In the genomic region with DNA sequence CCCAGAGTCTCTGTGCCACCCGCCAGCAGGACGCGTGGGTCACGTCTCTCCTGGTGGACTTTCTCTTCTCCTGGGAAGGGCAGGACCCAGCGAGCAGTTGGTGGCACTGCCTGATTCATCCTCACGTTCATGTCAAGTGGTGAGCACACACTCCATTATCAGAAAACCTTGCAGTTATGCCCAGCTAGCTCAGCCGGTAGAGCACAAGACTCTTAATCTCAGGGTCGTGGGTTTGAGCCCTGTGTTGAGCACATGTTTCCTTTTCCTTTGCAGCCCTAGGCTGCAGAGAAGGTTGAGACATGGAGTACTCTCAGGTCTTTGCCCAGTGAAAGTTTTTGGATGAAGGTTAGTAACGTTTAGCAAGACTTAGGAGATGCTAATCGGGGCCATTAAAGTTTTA, we compare ENCODE assay signal across 20 cellular contexts. TPM values are rescaled to one million over a fixed set of nuclear protein-coding genes. Genes with fewer than 3 reads are reported as not detected.
DNase-seq lines count a peak whose midpoint lies in the region; ATAC-seq, FAIRE-seq and TF ChIP-seq lines count a peak whose summit lies in the region.
"Had no signal": no experiment of that assay in that cellular context is flagged by ENCODE, and none has a peak within 500 bp of the region (broad histone marks: within the 10 kb centered on the region; RNA-seq: fewer than 3 reads in every experiment).

No MANE protein-coding gene starts in this region.

- no peak for TF ChIP-seq RAD21 in A549 (conservative IDR thresholded peaks at IDR 0.05 in 1 of 2, IDR thresholded peaks at IDR 0.05 in 1 of 2)

- no peak overlapping the region for H3K9ac ChIP-seq in mesendoderm (ENCODE audit: low read length)

- no peaks in the 10 kb centered on the region for H3K79me2 ChIP-seq in mesendoderm (ENCODE audit: control insufficient read depth, insufficient read depth, low read length)

- DNase-seq in A549 (ENCODE audit: low read depth in 1 of 2, low spot score in 1 of 2), result peak in 1 of 2 experiments; percentile 68
- peak; percentile 34 for DNase-seq in EL
- peak; percentile 59 for DNase-seq in SK-MEL-5 (ENCODE audit: low read depth, low spot score)
- peak; percentile 35 for DNase-seq in mesendoderm
- DNase-seq in head of caudate nucleus, result no peak
- DNase-seq in GM13977 (ENCODE audit: low spot score), result no peak
- no peak for DNase-seq in foreskin fibroblast
- DNase-seq: GDM1; GOT3; KG1; NCI-H1092; NCI-H1694; NCI-H226; NCI-H524 treated with DMSO at 0.1 percent for 48 hours; NK-92 treated with Interleukin-12 subunit alpha and Interleukin-12 subunit beta, amount 100 ng/mL, for 24 hours had no signal

- H3K4ac ChIP-seq in mesendoderm (ENCODE audit: low read depth, low read length), result no peak overlapping the region

- H2BK15ac ChIP-seq in mesendoderm (replicated peaks; ENCODE audit: low read depth), result no peak overlapping the region

- no peak for FAIRE-seq in A549 (lab: Jason Lieb, UNC)
- FAIRE-seq: GM12891 had no signal

- H3K4me1 ChIP-seq in A549 (no peaks in the 10 kb centered on the region), mesendoderm (ENCODE audit: control insufficient read depth, low read depth, low read length) (no peaks in the 10 kb centered on the region)

- no peaks in the 10 kb centered on the region for H3K9me3 ChIP-seq in A549

- H3K4me3 ChIP-seq in A549, result no peak overlapping the region
- no peak overlapping the region for H3K4me3 ChIP-seq in mesendoderm (ENCODE audit: low read length)
- H3K4me3 ChIP-seq in foreskin fibroblast (ENCODE audit: low read depth in 1 of 2, low read length in 2 of 2), result no peak overlapping the region

- H3K27me3 ChIP-seq in mesendoderm (ENCODE audit: insufficient read depth, low read length, poor library complexity), result no peaks in the 10 kb centered on the region

- intact Hi-C loops in head of caudate nucleus (cut with DNase I), result no loop called here

- 44% methylated on average over 10 of the region's 10 CpGs for WGBS in A549 (ENCODE audit: missing lambda C conversion rate)
- WGBS in mesendoderm (ENCODE audit: extremely low coverage, insufficient coverage, low lambda C conversion rate), result no CpG with 5 or more reads among the region's 10 CpGs

- no peaks in the 10 kb centered on the region for H3K36me3 ChIP-seq in mesendoderm (ENCODE audit: control insufficient read depth, insufficient read depth, low read length)

- ATAC-seq in A549, result no peak; a peak in 1 of 6 replicates

- no peak overlapping the region for H4K5ac ChIP-seq in mesendoderm (ENCODE audit: low read length)

- no peak overlapping the region for H3K18ac ChIP-seq in mesendoderm (ENCODE audit: low read length)

- H3K56ac ChIP-seq in mesendoderm (ENCODE audit: low read length), result no peak overlapping the region

- H2AK5ac ChIP-seq in mesendoderm (ENCODE audit: low read length), result no peak overlapping the region

- no peak for TF ChIP-seq POLR2A in A549 (IDR thresholded peaks at IDR 0.05; ENCODE audit: low read length)

- H3K27ac ChIP-seq in A549, result no peak overlapping the region
- H3K27ac ChIP-seq in mesendoderm (ENCODE audit: low read depth, low read length), result no peak overlapping the region
- H3K27ac ChIP-seq: C4-2B, RWPE1 had no signal

- H3K23ac ChIP-seq in mesendoderm (ENCODE audit: low read length), result no peak overlapping the region

- in situ Hi-C loops in SK-MEL-5 (cut with HindIII; ENCODE audit: low pct_unique_long_range_greater_than_20kb, low sequenced_read_pairs), result no loop called here
- in situ Hi-C loops in GM13977 (cut with MboI; ENCODE audit: low pct_unique_long_range_greater_than_20kb, low sequenced_read_pairs, unreplicated experiment), result no loop called here

- H3K4me2 ChIP-seq in A549 (no peak overlapping the region), mesendoderm (ENCODE audit: low read length) (no peak overlapping the region)

- POLR2A ChIA-PET in A549 (lab: Yijun Ruan, JAX), result no interaction called here

- H2BK5ac ChIP-seq in mesendoderm (ENCODE audit: low read length), result no peak overlapping the region

- TF ChIP-seq CTCF in A549 (IDR thresholded peaks at IDR 0.05) (no peak), GM13977 (IDR thresholded peaks at IDR 0.05; ENCODE audit: extremely low read depth, insufficient read depth, missing control alignments) (no peak), foreskin fibroblast (IDR thresholded peaks at IDR 0.05; ENCODE audit: low read depth, low read length) (no peak)

- CTCF ChIA-PET in A549 (lab: Yijun Ruan, JAX), result no interaction called here

- no peaks in the 10 kb centered on the region for H3K79me1 ChIP-seq in mesendoderm (ENCODE audit: low read length)

- no peak for TF ChIP-seq EP300 in A549 (IDR thresholded peaks at IDR 0.05)

- H4K8ac ChIP-seq in mesendoderm (ENCODE audit: low read depth, low read length), result no peak overlapping the region

- H2BK120ac ChIP-seq in mesendoderm (ENCODE audit: low read depth, low read length), result no peak overlapping the region

TF ChIP-seq in A549, 52 proteins besides CTCF, POLR2A, EP300 and RAD21:
- TF ChIP-seq HMGXB4 (CRISPR knock-in tag; IDR thresholded peaks at IDR 0.05; ENCODE audit: borderline replicate concordance) (no peak), SREBF2 (IDR thresholded peaks at IDR 0.05) (peak; percentile 39), MAX (IDR thresholded peaks at IDR 0.05) (no peak)
TF ChIP-seq in A549: peak in this region for 1.

RNA-seq across cellular contexts. Expression of gene OR1F1, which starts 8.0 kb away (rescaled TPM):
- 1.3 and 1.6 TPM in 2 replicates for polyA plus RNA-seq in A549 (2011; rRNA removed)
- polyA plus RNA-seq in A549 (2012; cell fraction: cytosol; rRNA removed), result 0.63 and 1.1 TPM in 2 replicates
- polyA plus RNA-seq in A549 (2012; cell fraction: nucleus; rRNA removed), result 1.1 and 1.3 TPM in 2 replicates
- 0.20 to 0.34 TPM (median 0.31 TPM) in 3 replicates for polyA plus RNA-seq in A549 (2017; fragmentation: RNase III; extraction: RNeasy Plus Mini Kit Qiagen cat#74134 plus additional on column Dnase treatment)
- 3.2 and 4.6 TPM in 2 replicates for polyA minus RNA-seq in A549 (2011; rRNA and poly(A)+ RNA removed)
- total RNA-seq in SK-MEL-5 (2014; rRNA removed; shearing (Covaris generic)), result 0.21 TPM in 1 of 2 replicates, not detected in the other
- polyA plus RNA-seq in SK-MEL-5 (2015; cell fraction: cytosol; rRNA removed), result 1.00 and 1.7 TPM in 2 replicates
- 1.2 and 1.9 TPM in 2 replicates for polyA plus RNA-seq in SK-MEL-5 (2015; cell fraction: nucleus; rRNA removed)
- 0.25 TPM for polyA plus RNA-seq in mesendoderm (2013, experiment 1 of 2)
- 0.11 TPM for polyA plus RNA-seq in mesendoderm (2013, experiment 2 of 2)
- total RNA-seq: M059J, OCI-LY7 had no signal

RNA-seq across cellular contexts. Expression of gene ZNF200, which starts 39.0 kb away (rescaled TPM):
- 7.4 and 7.5 TPM in 2 replicates for polyA plus RNA-seq in A549 (2011; rRNA removed)
- polyA plus RNA-seq in A549 (2012; cell fraction: cytosol; rRNA removed), result 2.7 and 3.4 TPM in 2 replicates
- 3.5 and 4.2 TPM in 2 replicates for polyA plus RNA-seq in A549 (2012; cell fraction: nucleus; rRNA removed)
- polyA plus RNA-seq in A549 (2017; fragmentation: RNase III; extraction: RNeasy Plus Mini Kit Qiagen cat#74134 plus additional on column Dnase treatment), result 6.5 to 6.9 TPM (median 6.7 TPM) in 3 replicates
- 7.5 and 8.6 TPM in 2 replicates for polyA minus RNA-seq in A549 (2011; rRNA and poly(A)+ RNA removed)
- total RNA-seq in SK-MEL-5 (2014; rRNA removed; shearing (Covaris generic)), result 9.4 and 11.5 TPM in 2 replicates
- polyA plus RNA-seq in SK-MEL-5 (2015; cell fraction: cytosol; rRNA removed), result 4.9 and 6.7 TPM in 2 replicates
- polyA plus RNA-seq in SK-MEL-5 (2015; cell fraction: nucleus; rRNA removed), result 30.2 and 40.5 TPM in 2 replicates
- 5.5 TPM for polyA plus RNA-seq in mesendoderm (2013, experiment 1 of 2)
- polyA plus RNA-seq in mesendoderm (2013, experiment 2 of 2), result 5.8 TPM

Comparison
In these comparisons a context has a peak if more than half of its experiments do, and no peak if none do; other contexts are left out.
1. DNase-seq: peak in EL (single experiment), SK-MEL-5 (single experiment) and mesendoderm (single experiment); none in head of caudate nucleus (0 of 42), GM13977 (single experiment) and foreskin fibroblast (0 of 2).